Comparison of ENCODE assay signal across 29 cellular contexts in the genomic region with DNA sequence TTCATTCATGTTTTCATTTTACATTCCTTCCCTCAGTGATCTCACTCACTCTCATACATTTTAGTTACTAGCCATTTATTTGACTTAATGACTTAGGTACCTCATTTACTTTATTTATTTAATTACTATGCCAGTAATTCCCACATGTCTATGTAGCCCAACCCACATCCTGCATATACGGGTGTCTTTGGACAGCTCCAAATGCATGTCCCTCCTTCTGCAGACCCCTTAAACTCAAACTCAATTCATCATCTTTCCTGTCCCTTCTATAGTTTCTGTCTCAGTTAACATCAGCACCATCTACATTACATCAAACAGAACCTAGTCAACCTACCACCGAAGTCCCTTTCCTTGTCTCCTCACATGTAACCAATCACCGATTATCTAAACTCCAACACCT. TPM values are rescaled to one million over a fixed set of nuclear protein-coding genes. Genes with fewer than 3 reads are reported as not detected.
DNase-seq lines count a peak whose midpoint lies in the region; ATAC-seq and TF ChIP-seq lines count a peak whose summit lies in the region.
"Had no signal": no experiment of that assay in that cellular context is flagged by ENCODE, and none has a peak within 500 bp of the region (broad histone marks: within the 10 kb centered on the region; RNA-seq: fewer than 3 reads in every experiment).

No MANE protein-coding gene starts in this region.

- WGBS in heart left ventricle, 4 donors, result 59 to 75% (median 65%) methylated on average over 3 of the region's 3 CpGs
- 72% methylated on average over 3 of the region's 3 CpGs for WGBS in esophagus muscularis mucosa
- 71 to 78% (median 77%) methylated on average over 3 of the region's 3 CpGs for WGBS in psoas muscle, 3 donors
- 83 to 86% methylated on average over 3 of the region's 3 CpGs for WGBS in tibial nerve, 2 donors

- H3K4me1 Mint-ChIP-seq in osteocyte (ENCODE audit: unreplicated experiment) (peaks cover 5% of the 10 kb centered on the region), T-cell (no peaks in the 10 kb centered on the region)
- H3K4me1 Mint-ChIP-seq: CD8-positive, alpha-beta memory T cell had no signal

- H3K9me3 ChIP-seq in heart left ventricle (no peaks in the 10 kb centered on the region), esophagus muscularis mucosa (no peaks in the 10 kb centered on the region), psoas muscle (no peaks in the 10 kb centered on the region), tibial nerve (no peaks in the 10 kb centered on the region), MM.1S (replicated peaks; ENCODE audit: insufficient read depth, low read length) (no peaks in the 10 kb centered on the region)
- H3K9me3 ChIP-seq: BE2C, SJCRH30 had no signal

- H3K36me3 ChIP-seq in heart left ventricle (no peaks in the 10 kb centered on the region), esophagus muscularis mucosa (no peaks in the 10 kb centered on the region), psoas muscle (ENCODE audit: insufficient read depth in 1 of 2, low read depth in 1 of 2) (no peaks in the 10 kb centered on the region), tibial nerve (no peaks in the 10 kb centered on the region), MM.1S (replicated peaks; ENCODE audit: insufficient read depth, low read length) (no peaks in the 10 kb centered on the region)
- H3K36me3 ChIP-seq: BE2C, SJCRH30 had no signal

- no peak overlapping the region for H2AFZ ChIP-seq in MM.1S (ENCODE audit: low read length)
- H2AFZ ChIP-seq: GM23338 had no signal

- H3K27ac ChIP-seq in heart left ventricle (peak overlapping the region in 9 of 12 donors; percentile 63 to 85 (median 75)), esophagus muscularis mucosa (replicated peaks in 1 of 4) (peak overlapping the region; percentile 26 to 69 (median 56)), psoas muscle (no peak overlapping the region), tibial nerve (peak overlapping the region in 3 of 4 donors; percentile 0 to 84 (median 80)), MM.1S (ENCODE audit: low read length) (no peak overlapping the region)
- H3K27ac ChIP-seq: 22Rv1, SJCRH30 had no signal

- H3K27ac Mint-ChIP-seq in osteocyte (ENCODE audit: unreplicated experiment) (no peak overlapping the region), T-cell (no peak overlapping the region)
- H3K27ac Mint-ChIP-seq: CD14-positive monocyte; CD8-positive, alpha-beta memory T cell; GM23338; H9 had no signal

- TF ChIP-seq CTCF in heart left ventricle (IDR thresholded peaks at IDR 0.05), result no peak
- no peak for TF ChIP-seq CTCF in esophagus muscularis mucosa (IDR thresholded peaks at IDR 0.05)
- no peak for TF ChIP-seq CTCF in psoas muscle (IDR thresholded peaks at IDR 0.05)
- TF ChIP-seq CTCF in tibial nerve (IDR thresholded peaks at IDR 0.05), result no peak
- TF ChIP-seq CTCF in osteocyte (IDR thresholded peaks at IDR 0.05), result no peak
- TF ChIP-seq CTCF in MM.1S (IDR thresholded peaks at IDR 0.05; ENCODE audit: low read length), result no peak

- H3F3A ChIP-seq in MM.1S (ENCODE audit: insufficient read depth, low read length), result peaks cover 10% of the 10 kb centered on the region

- DNase-seq in heart left ventricle (no peak), left cardiac atrium (no peak), esophagus muscularis mucosa (ENCODE audit: extremely low spot score) (no peak), psoas muscle (no peak), tibial nerve (ENCODE audit: low spot score in 2 of 2) (no peak), osteocyte (ENCODE audit: extremely low spot score, unreplicated experiment) (no peak), MM.1S (no peak), T-cell (no peak)
- DNase-seq: BE2C; CD8-positive, alpha-beta memory T cell; DMS 273 treated with DMSO at 0.1 percent for 48 hours; DMS79; EL; GDM1; H9; KBM-7; NCI-H1105 treated with DMSO at 0.1 percent for 48 hours; NCI-H146; NCI-H1930; NCI-H2107; NCI-H524 treated with DMSO at 0.1 percent for 48 hours; NCI-H774; SJCRH30 had no signal

- POLR2A ChIA-PET in T-cell (lab: Charles Lee), result no interaction called here

- H3K27me3 ChIP-seq in heart left ventricle, result no peaks in the 10 kb centered on the region
- H3K27me3 ChIP-seq in esophagus muscularis mucosa, result no peaks in the 10 kb centered on the region
- peaks cover 0 to 3% (median 1%) of the 10 kb centered on the region in 3 donors for H3K27me3 ChIP-seq in psoas muscle (ENCODE audit: insufficient read depth in 3 of 3, low read length in 2 of 3)
- no peaks in the 10 kb centered on the region for H3K27me3 ChIP-seq in tibial nerve
- no peaks in the 10 kb centered on the region for H3K27me3 ChIP-seq in MM.1S (replicated peaks; ENCODE audit: insufficient read depth, low read length)
- H3K27me3 ChIP-seq: SJCRH30 had no signal

- peaks cover under 1% of the 10 kb centered on the region for H3K27me3 Mint-ChIP-seq in osteocyte (ENCODE audit: unreplicated experiment)
- H3K27me3 Mint-ChIP-seq in T-cell, result peaks cover 1 to 4% of the 10 kb centered on the region in 2 donors

- H3K4me2 ChIP-seq in MM.1S (ENCODE audit: low read depth, low read length), result no peak overlapping the region
- H3K4me2 ChIP-seq: GM23338 had no signal

- TF ChIP-seq POLR2A in heart left ventricle (IDR thresholded peaks at IDR 0.05) (no peak), esophagus muscularis mucosa (IDR thresholded peaks at IDR 0.05; ENCODE audit: low read depth) (no peak), tibial nerve (IDR thresholded peaks at IDR 0.05) (no peak)

- H3K4me1 ChIP-seq in heart left ventricle (peaks cover 0 to 69% (median 10%) of the 10 kb centered on the region in 12 donors), esophagus muscularis mucosa (peaks cover 2 to 44% (median 34%) of the 10 kb centered on the region in 4 donors), psoas muscle (no peaks in the 10 kb centered on the region), tibial nerve (peaks cover 0 to 39% (median 6%) of the 10 kb centered on the region in 4 donors), MM.1S (ENCODE audit: low read length) (peaks cover 21% of the 10 kb centered on the region)
- H3K4me1 ChIP-seq: BE2C, SJCRH30 had no signal

- CTCF ChIA-PET in T-cell (lab: Charles Lee), result no interaction called here

- ATAC-seq in heart left ventricle (no peak), left cardiac atrium (no peak), psoas muscle (no peak), T-cell (replicated peaks in 1 of 4) (no peak)
- ATAC-seq: GM12878, GM23338 had no signal

- no peak overlapping the region for H3K4me3 Mint-ChIP-seq in osteocyte (ENCODE audit: unreplicated experiment)
- H3K4me3 Mint-ChIP-seq in T-cell, result no peak overlapping the region
- H3K4me3 Mint-ChIP-seq: CD14-positive monocyte; CD8-positive, alpha-beta memory T cell; GM23338; H9 had no signal

- no peaks in the 10 kb centered on the region for H3K9me2 ChIP-seq in MM.1S (replicated peaks; ENCODE audit: insufficient read depth, low read length)

- no peaks in the 10 kb centered on the region for H3K79me2 ChIP-seq in MM.1S (ENCODE audit: low read length)

- H3K4me3 ChIP-seq in heart left ventricle (peak overlapping the region in 9 of 12 donors; percentile 39 to 61 (median 46)), esophagus muscularis mucosa (peak overlapping the region in 2 of 4 donors; percentile 8 to 22), psoas muscle (peak overlapping the region; percentile 53), tibial nerve (no peak overlapping the region), MM.1S (ENCODE audit: low read length) (no peak overlapping the region)
- H3K4me3 ChIP-seq: GM12878, GM23338, SJCRH30 had no signal

- intact Hi-C loops in heart left ventricle (cut with DNase I), result loop anchor here in 2 of 10 donors (2.0 to 5.0 kb wide), 2 partner anchors 27 to 34 kb away; no protein-coding TSS in a partner anchor
- intact Hi-C loops in left cardiac atrium (cut with DNase I), result no loop called here
- intact Hi-C loops in esophagus muscularis mucosa (cut with DNase I), result no loop called here
- intact Hi-C loops in psoas muscle (cut with DNase I), result no loop called here

- no peak overlapping the region for H3K9ac ChIP-seq in MM.1S (ENCODE audit: low read length)

- no peaks in the 10 kb centered on the region for H3K36me3 Mint-ChIP-seq in osteocyte (ENCODE audit: unreplicated experiment)
- H3K36me3 Mint-ChIP-seq in T-cell, result no peaks in the 10 kb centered on the region
- H3K36me3 Mint-ChIP-seq: CD8-positive, alpha-beta memory T cell had no signal

- TF ChIP-seq EP300 in esophagus muscularis mucosa (IDR thresholded peaks at IDR 0.05), result no peak
- TF ChIP-seq EP300 in tibial nerve (IDR thresholded peaks at IDR 0.05), result no peak

- H3K9me3 Mint-ChIP-seq in osteocyte (ENCODE audit: unreplicated experiment) (no peaks in the 10 kb centered on the region), T-cell (no peaks in the 10 kb centered on the region)
- H3K9me3 Mint-ChIP-seq: CD14-positive monocyte; CD8-positive, alpha-beta memory T cell; GM23338; H9 had no signal

- H4K20me1 ChIP-seq in MM.1S (ENCODE audit: insufficient read depth, low read length), result no peaks in the 10 kb centered on the region

RNA-seq across cellular contexts. Expression of a gene that starts 2.8 kb away (rescaled TPM):
- total RNA-seq in heart left ventricle, result 1 to 10 TPM; 1.2 to 7.3 (median 2.5) TPM
- polyA plus RNA-seq in heart left ventricle, result 1 to 10 TPM; 2.5 to 3.1 TPM
- 1 to 10 TPM; 3.9 to 4.6 TPM for total RNA-seq in left cardiac atrium
- total RNA-seq in esophagus muscularis mucosa, result 1 to 10 TPM; 1.7 to 8.3 (median 4.7) TPM
- 1 to 10 TPM; 1.5 to 3.8 (median 1.8) TPM for total RNA-seq in psoas muscle
- polyA plus RNA-seq in psoas muscle, result 1 to 10 TPM in 2 of 3 donors, under 1 TPM in 1; 0.96 to 2.4 (median 1.7) TPM
- 10 to 100 TPM in 1 of 4 donors, 1 to 10 TPM in 3; 6.0 to 19.4 (median 8.4) TPM for total RNA-seq in tibial nerve
- total RNA-seq in osteocyte, result not detected in 2 replicates
- not detected for total RNA-seq in T-cell
- total RNA-seq: CD8-positive, alpha-beta memory T cell; GM12878; H9; LHCN-M2; MCF 10A; SJCRH30 had no signal
- polyA plus RNA-seq: CD8-positive, alpha-beta memory T cell; GM12878; GM23338 had no signal

RNA-seq across cellular contexts. Expression of a gene that starts 34.0 kb away (rescaled TPM):
- total RNA-seq in heart left ventricle, result 10 to 100 TPM in 1 of 9 donors, 1 to 10 TPM in 6, under 1 TPM in 2; 0.83 to 31.5 (median 1.9) TPM
- polyA plus RNA-seq in heart left ventricle, result 1 to 10 TPM; 1.1 to 2.7 TPM
- total RNA-seq in left cardiac atrium, result 10 to 100 TPM in 1 of 2 donors, 1 to 10 TPM in 1; 7.4 to 10.4 TPM
- total RNA-seq in esophagus muscularis mucosa, result 1 to 10 TPM; 1.7 to 9.4 (median 3.2) TPM
- 1 to 10 TPM; 1.0 to 3.0 (median 1.3) TPM for total RNA-seq in psoas muscle
- polyA plus RNA-seq in psoas muscle, result 1 to 10 TPM in 1 of 3 donors, under 1 TPM in 2; 0.27 to 1.3 (median 0.69) TPM
- 10 to 100 TPM in 1 of 4 donors, 1 to 10 TPM in 3; 4.0 to 13.5 (median 7.9) TPM for total RNA-seq in tibial nerve
- total RNA-seq in osteocyte, result not detected in 2 replicates
- total RNA-seq in T-cell, result 1 to 10 TPM in 2 of 5 donors, under 1 TPM in 3; 0.15 to 1.6 (median 0.49) TPM
- total RNA-seq: GM12878, GM23338, H9, LHCN-M2, MCF 10A, SJCRH30 had no signal
- polyA plus RNA-seq: CD8-positive, alpha-beta memory T cell; GM12878 had no signal

Comparison
In these comparisons a context has a peak if more than half of its experiments do, and no peak if none do; other contexts are left out.
1. H3K27ac ChIP-seq: peak in heart left ventricle (9 of 12), esophagus muscularis mucosa (4 of 4) and tibial nerve (3 of 4); none in psoas muscle (single experiment) and MM.1S (single experiment).
2. H3K4me3 ChIP-seq: peak in heart left ventricle (9 of 12) and psoas muscle (single experiment); none in tibial nerve (0 of 4) and MM.1S (single experiment).